In the genomic region with DNA sequence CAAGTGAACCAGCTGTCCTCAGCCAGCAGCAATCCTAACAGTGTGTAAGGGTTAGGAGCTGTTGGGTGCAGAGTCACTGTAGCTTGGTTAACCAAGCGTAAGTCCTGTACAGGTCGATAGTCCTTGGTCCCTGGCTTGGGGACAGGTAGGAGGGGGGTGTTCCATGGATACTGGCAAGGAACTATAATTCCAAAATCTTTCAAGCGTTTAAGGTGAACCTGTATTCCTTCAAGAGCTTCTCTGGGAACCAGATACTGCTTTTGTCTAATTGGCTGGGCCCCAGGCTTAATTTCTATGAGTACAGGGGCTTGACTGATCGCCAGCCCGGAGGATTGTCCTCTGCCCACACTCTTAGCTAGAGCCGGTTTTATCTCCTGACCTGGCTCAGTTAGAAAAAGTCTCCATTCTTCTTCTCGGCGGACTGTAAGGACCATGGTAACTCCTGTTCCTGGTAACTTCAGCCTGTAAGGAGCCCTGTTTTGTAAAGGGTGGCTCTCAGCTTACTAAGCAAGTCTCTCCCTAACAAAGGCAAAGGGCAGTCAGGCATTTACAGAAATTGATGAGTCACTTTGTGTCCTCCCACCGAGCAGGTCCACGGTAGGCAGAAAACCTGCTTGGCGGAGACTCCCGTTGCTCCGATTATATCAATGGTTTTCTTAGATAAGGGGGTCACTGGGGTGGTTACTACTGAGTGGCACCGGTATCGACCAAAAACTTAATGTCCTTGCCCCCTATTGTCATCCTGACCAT, we compare ENCODE assay signal across 15 cellular contexts. TPM values are rescaled to one million over a fixed set of nuclear protein-coding genes. Genes with fewer than 3 reads are reported as not detected.
DNase-seq lines count a peak whose midpoint lies in the region; ATAC-seq and TF ChIP-seq lines count a peak whose summit lies in the region.
"Had no signal": no experiment of that assay in that cellular context is flagged by ENCODE, and none has a peak within 500 bp of the region (broad histone marks: within the 10 kb centered on the region; RNA-seq: fewer than 3 reads in every experiment).

No MANE protein-coding gene starts in this region.

- TF ChIP-seq CTCF in epithelial cell of esophagus (IDR thresholded peaks at IDR 0.05; ENCODE audit: insufficient read depth, low read depth, low read length, missing control alignments) (no peak), thyroid gland (IDR thresholded peaks at IDR 0.05) (no peak)

- ATAC-seq in activated CD8-positive, alpha-beta memory T cell treated with anti-CD3 and anti-CD28 coated beads, Interleukin-2, amount 10 ng/mL, durations not matched to agents 7 days and 5 days, result no peak
- ATAC-seq: A549; CD8-positive, alpha-beta T cell; GM23338 had no signal

- H3K4me3 ChIP-seq in epithelial cell of esophagus (ENCODE audit: low read length) (no peak overlapping the region), thyroid gland (replicated peaks in 1 of 3) (no peak overlapping the region)
- H3K4me3 ChIP-seq: A549, GM23338, HAP-1 had no signal

- no peaks in the 10 kb centered on the region for H3K4me1 ChIP-seq in thyroid gland
- H3K4me1 ChIP-seq: A549, BE2C, HAP-1 had no signal

- no peak overlapping the region for H3K4me3 Mint-ChIP-seq in activated naive CD4-positive, alpha-beta T cell treated with anti-CD3 and anti-CD28 coated beads, Interleukin-2, amount 10 ng/mL, durations not matched to agents 7 days and 5 days
- no peak overlapping the region for H3K4me3 Mint-ChIP-seq in activated CD8-positive, alpha-beta memory T cell treated with anti-CD3 and anti-CD28 coated beads, Interleukin-2, amount 10 ng/mL, durations not matched to agents 7 days and 5 days
- H3K4me3 Mint-ChIP-seq: CD8-positive, alpha-beta T cell; GM23338 had no signal

- H3K4me1 Mint-ChIP-seq in activated naive CD4-positive, alpha-beta T cell treated with anti-CD3 and anti-CD28 coated beads, Interleukin-2, amount 10 ng/mL, durations not matched to agents 7 days and 5 days, result no peaks in the 10 kb centered on the region
- no peaks in the 10 kb centered on the region for H3K4me1 Mint-ChIP-seq in activated CD8-positive, alpha-beta memory T cell treated with anti-CD3 and anti-CD28 coated beads, Interleukin-2, amount 10 ng/mL, durations not matched to agents 7 days and 5 days
- H3K4me1 Mint-ChIP-seq: GM23338 had no signal

- no peaks in the 10 kb centered on the region for H3K27me3 Mint-ChIP-seq in activated naive CD4-positive, alpha-beta T cell treated with anti-CD3 and anti-CD28 coated beads, Interleukin-2, amount 10 ng/mL, durations not matched to agents 7 days and 5 days
- no peaks in the 10 kb centered on the region for H3K27me3 Mint-ChIP-seq in activated CD8-positive, alpha-beta memory T cell treated with anti-CD3 and anti-CD28 coated beads, Interleukin-2, amount 10 ng/mL, durations not matched to agents 7 days and 5 days

- H3K27me3 ChIP-seq in thyroid gland, result no peaks in the 10 kb centered on the region
- H3K27me3 ChIP-seq: BE2C had no signal

- TF ChIP-seq POLR2A in thyroid gland (IDR thresholded peaks at IDR 0.05), result no peak

- no peaks in the 10 kb centered on the region for H3K36me3 ChIP-seq in thyroid gland
- H3K36me3 ChIP-seq: BE2C, HAP-1 had no signal

- intact Hi-C loops in thyroid gland (cut with DNase I) (loop anchor here (10.0 kb wide), 1 partner anchor 319 kb away; the partner anchor contains the start of gene ZNF354A), cardiac septum (cut with DNase I) (no loop called here)

- H3K36me3 Mint-ChIP-seq in activated naive CD4-positive, alpha-beta T cell treated with anti-CD3 and anti-CD28 coated beads, Interleukin-2, amount 10 ng/mL, durations not matched to agents 7 days and 5 days, result peaks cover under 1% of the 10 kb centered on the region
- peaks cover 2% of the 10 kb centered on the region for H3K36me3 Mint-ChIP-seq in activated CD8-positive, alpha-beta memory T cell treated with anti-CD3 and anti-CD28 coated beads, Interleukin-2, amount 10 ng/mL, durations not matched to agents 7 days and 5 days
- H3K36me3 Mint-ChIP-seq: CD8-positive, alpha-beta T cell had no signal

- WGBS in thyroid gland, 2 donors, result 52 to 59% methylated on average over 15 of the region's 15 CpGs

- DNase-seq in M059J (ENCODE audit: low read depth), result peak; percentile 2
- peak; percentile 9 for DNase-seq in epithelial cell of esophagus (ENCODE audit: low read depth)
- DNase-seq in thyroid gland, result peak; percentile 52 to 63
- DNase-seq in activated naive CD4-positive, alpha-beta T cell treated with anti-CD3 and anti-CD28 coated beads, Interleukin-2, amount 10 ng/mL, durations not matched to agents 7 days and 5 days, result no peak
- DNase-seq in activated CD8-positive, alpha-beta memory T cell treated with anti-CD3 and anti-CD28 coated beads, Interleukin-2, amount 10 ng/mL, durations not matched to agents 7 days and 5 days, result no peak
- DNase-seq in cardiac septum (ENCODE audit: low spot score), result no peak
- DNase-seq: BE2C; CD8-positive, alpha-beta T cell; COR-L47; DND-41; GDM1 had no signal

- H3K9me3 Mint-ChIP-seq in activated naive CD4-positive, alpha-beta T cell treated with anti-CD3 and anti-CD28 coated beads, Interleukin-2, amount 10 ng/mL, durations not matched to agents 7 days and 5 days, result peaks cover 38% of the 10 kb centered on the region
- peaks cover 15% of the 10 kb centered on the region for H3K9me3 Mint-ChIP-seq in activated CD8-positive, alpha-beta memory T cell treated with anti-CD3 and anti-CD28 coated beads, Interleukin-2, amount 10 ng/mL, durations not matched to agents 7 days and 5 days (ENCODE audit: low read depth)

- no peak overlapping the region for H3K27ac Mint-ChIP-seq in activated naive CD4-positive, alpha-beta T cell treated with anti-CD3 and anti-CD28 coated beads, Interleukin-2, amount 10 ng/mL, durations not matched to agents 7 days and 5 days
- H3K27ac Mint-ChIP-seq in activated CD8-positive, alpha-beta memory T cell treated with anti-CD3 and anti-CD28 coated beads, Interleukin-2, amount 10 ng/mL, durations not matched to agents 7 days and 5 days, result no peak overlapping the region
- H3K27ac Mint-ChIP-seq: CD8-positive, alpha-beta T cell; GM23338 had no signal

- CTCF ChIA-PET in activated naive CD4-positive, alpha-beta T cell treated with anti-CD3 and anti-CD28 coated beads, Interleukin-2, amount 10 ng/mL, durations not matched to agents 7 days and 5 days (lab: Charles Lee), result no interaction called here
- CTCF ChIA-PET in activated CD8-positive, alpha-beta memory T cell treated with anti-CD3 and anti-CD28 coated beads, Interleukin-2, amount 10 ng/mL, durations not matched to agents 7 days and 5 days (lab: Charles Lee), result no interaction called here

- H3K27ac ChIP-seq in thyroid gland, result no peak overlapping the region
- H3K27ac ChIP-seq: A549, C4-2B had no signal

- H3K9me3 ChIP-seq in thyroid gland, result no peaks in the 10 kb centered on the region
- H3K9me3 ChIP-seq: HAP-1 had no signal

RNA-seq across cellular contexts. Expression of gene ZNF354C, which starts 6.0 kb away (rescaled TPM):
- total RNA-seq in M059J (2014; rRNA removed; shearing (Covaris generic)), result 0.32 and 0.84 TPM in 2 replicates
- total RNA-seq in thyroid gland (10 to 100 TPM in 2 of 4 donors, 1 to 10 TPM in 2; 8.0 to 15.9 (median 9.8) TPM), cardiac septum (4.0 TPM)
- 1 to 10 TPM; 5.0 to 6.0 TPM for total RNA-seq in activated CD8-positive, alpha-beta memory T cell treated with anti-CD3 and anti-CD28 coated beads, Interleukin-2, amount 10 ng/mL, durations not matched to agents 7 days and 5 days

RNA-seq across cellular contexts. Expression of gene ZNF879, which starts 30.6 kb away (rescaled TPM):
- total RNA-seq in M059J (2014; rRNA removed; shearing (Covaris generic)), result 0.07 and 0.47 TPM in 2 replicates
- total RNA-seq in thyroid gland (10 to 100 TPM in 1 of 4 donors, 1 to 10 TPM in 3; 6.6 to 18.3 (median 7.8) TPM), cardiac septum (3.9 TPM)
- 1 to 10 TPM; 3.5 to 3.8 TPM for total RNA-seq in activated CD8-positive, alpha-beta memory T cell treated with anti-CD3 and anti-CD28 coated beads, Interleukin-2, amount 10 ng/mL, durations not matched to agents 7 days and 5 days

RNA-seq across cellular contexts. Expression of gene GRM6, which starts 59.1 kb away (rescaled TPM):
- total RNA-seq in M059J (2014; rRNA removed; shearing (Covaris generic)), result not detected in 2 replicates
- total RNA-seq in thyroid gland (not detected), cardiac septum (not detected)
- not detected for total RNA-seq in activated CD8-positive, alpha-beta memory T cell treated with anti-CD3 and anti-CD28 coated beads, Interleukin-2, amount 10 ng/mL, durations not matched to agents 7 days and 5 days
- total RNA-seq: CD8-positive, alpha-beta T cell; GM23338 had no signal

Comparison
In these comparisons a context has a peak if more than half of its experiments do, and no peak if none do; other contexts are left out.
1. DNase-seq: peak in M059J (single experiment), epithelial cell of esophagus (single experiment) and thyroid gland (2 of 2); none in activated naive CD4-positive, alpha-beta T cell treated with anti-CD3 and anti-CD28 coated beads, Interleukin-2, amount 10 ng/mL, durations not matched to agents 7 days and 5 days (single experiment), activated CD8-positive, alpha-beta memory T cell treated with anti-CD3 and anti-CD28 coated beads, Interleukin-2, amount 10 ng/mL, durations not matched to agents 7 days and 5 days (single experiment) and cardiac septum (single experiment).